In genomic region chr1:212914110-212914509, GRCh38 we compare ENCODE assay signal across 2 cellular contexts. TPM values are rescaled to one million over a fixed set of nuclear protein-coding genes. Genes with fewer than 3 reads are reported as not detected.
"Had no signal": no experiment of that assay in that cellular context is flagged by ENCODE, and none has a peak within 500 bp of the region (broad histone marks: within the 10 kb centered on the region; RNA-seq: fewer than 3 reads in every experiment).

No MANE protein-coding gene starts in this region.

RNA-seq across cellular contexts. Expression of gene VASH2, which starts 36.2 kb away (rescaled TPM):
- total RNA-seq: GM23248 had no signal
- polyA plus RNA-seq: IgD-negative memory B cell had no signal
